11 cellular contexts compared by ENCODE assay signal in genomic region chr3:179812096-179812382, GRCh38.
DNase-seq lines count a peak whose midpoint lies in the region; ATAC-seq and TF ChIP-seq lines count a peak whose summit lies in the region.
"Had no signal": no experiment of that assay in that cellular context is flagged by ENCODE, and none has a peak within 500 bp of the region (broad histone marks: within the 10 kb centered on the region; RNA-seq: fewer than 3 reads in every experiment).

No MANE protein-coding gene starts in this region.

- no peaks in the 10 kb centered on the region for H3K9me3 Mint-ChIP-seq in naive thymus-derived CD4-positive, alpha-beta T cell

- TF ChIP-seq CTCF in OCI-LY3 (IDR thresholded peaks at IDR 0.05; ENCODE audit: low read depth, low read length) (no peak), dorsolateral prefrontal cortex (IDR thresholded peaks at IDR 0.05 in 54 of 56, conservative IDR thresholded peaks at IDR 0.05 in 2 of 56; ENCODE audit: low read depth in 1 of 56, partially characterized antibody in 56 of 56) (no peak), osteoblast (IDR thresholded peaks at IDR 0.05; ENCODE audit: extremely low read depth, low read depth, low read length) (no peak)

- no peak overlapping the region for H3K4me3 Mint-ChIP-seq in naive thymus-derived CD4-positive, alpha-beta T cell
- H3K4me3 Mint-ChIP-seq: CD14-positive monocyte had no signal

- in situ Hi-C loops in GM23248 (cut with MboI), result no loop called here

- H3K36me3 Mint-ChIP-seq in naive thymus-derived CD4-positive, alpha-beta T cell, result no peaks in the 10 kb centered on the region
- H3K36me3 Mint-ChIP-seq: CD14-positive monocyte had no signal

- no peak for ATAC-seq in naive thymus-derived CD4-positive, alpha-beta T cell
- ATAC-seq in HG03159 (IDR thresholded peaks at IDR 0.05; ENCODE audit: unreplicated experiment), result no peak

- intact Hi-C loops in dorsolateral prefrontal cortex (cut with DNase I), result loop anchor here (5.0 to 10.0 kb wide), 2 partner anchors 110 to 213 kb away; no protein-coding TSS in a partner anchor
- intact Hi-C loops in naive thymus-derived CD4-positive, alpha-beta T cell (cut with micrococcal nuclease), result no loop called here

- no peaks in the 10 kb centered on the region for H3K27me3 ChIP-seq in GM23248 (replicated peaks; ENCODE audit: insufficient read depth)
- no peaks in the 10 kb centered on the region for H3K27me3 ChIP-seq in OCI-LY3 (ENCODE audit: low read depth, low read length)
- no peaks in the 10 kb centered on the region for H3K27me3 ChIP-seq in dorsolateral prefrontal cortex
- H3K27me3 ChIP-seq in osteoblast (ENCODE audit: insufficient read depth, low read length), result no peaks in the 10 kb centered on the region
- H3K27me3 ChIP-seq in naive thymus-derived CD4-positive, alpha-beta T cell (ENCODE audit: control insufficient read depth in 2 of 2, insufficient read depth in 2 of 2, low read length in 2 of 2), result no peaks in the 10 kb centered on the region
- H3K27me3 ChIP-seq: SJCRH30 had no signal

- peaks cover 0 to 5% (median 0%) of the 10 kb centered on the region in 5 donors for H3K27me3 Mint-ChIP-seq in naive thymus-derived CD4-positive, alpha-beta T cell

- H3K27ac Mint-ChIP-seq in naive thymus-derived CD4-positive, alpha-beta T cell, result no peak overlapping the region
- H3K27ac Mint-ChIP-seq: CD14-positive monocyte had no signal

- H3F3A ChIP-seq in GM23248 (ENCODE audit: insufficient read depth), result peaks cover 21% of the 10 kb centered on the region

- POLR2A ChIA-PET in naive thymus-derived CD4-positive, alpha-beta T cell (lab: Charles Lee), result no interaction called here

- H3K27ac ChIP-seq in GM23248 (peak overlapping the region; percentile 95), OCI-LY3 (ENCODE audit: low read length) (no peak overlapping the region), dorsolateral prefrontal cortex (peak overlapping the region in 46 of 59 donors; percentile 1 to 79 (median 42)), osteoblast (ENCODE audit: low read depth, low read length) (peak overlapping the region; percentile 88)
- no peak overlapping the region for H3K27ac ChIP-seq in naive thymus-derived CD4-positive, alpha-beta T cell (ENCODE audit: low read depth, low read length)
- H3K27ac ChIP-seq: SJCRH30 had no signal

- no peaks in the 10 kb centered on the region for H3K9me2 ChIP-seq in GM23248 (ENCODE audit: insufficient read depth)

- WGBS in GM23248 (ENCODE audit: low coverage in 1 of 2, low lambda C conversion rate in 2 of 2, missing lambda C conversion rate in 2 of 2), 2 experiments, result 77 to 85% methylated on average over 3 of the region's 3 CpGs

- H2AFZ ChIP-seq in GM23248, result peak overlapping the region; percentile 88
- 0 out of 2 replicates have a peak overlapping the region, but pooled peaks have one; percentile 96 for H2AFZ ChIP-seq in OCI-LY3 (ENCODE audit: low read depth, low read length)
- peak overlapping the region; percentile 82 for H2AFZ ChIP-seq in osteoblast (ENCODE audit: low read length)

- no peaks in the 10 kb centered on the region for H3K36me3 ChIP-seq in GM23248 (ENCODE audit: low read depth)
- no peaks in the 10 kb centered on the region for H3K36me3 ChIP-seq in OCI-LY3 (replicated peaks; ENCODE audit: low read depth, low read length)
- no peaks in the 10 kb centered on the region for H3K36me3 ChIP-seq in osteoblast (ENCODE audit: insufficient read depth, low read length)
- no peaks in the 10 kb centered on the region for H3K36me3 ChIP-seq in naive thymus-derived CD4-positive, alpha-beta T cell (ENCODE audit: control insufficient read depth in 2 of 3, insufficient read depth in 3 of 3, low read length in 3 of 3)
- H3K36me3 ChIP-seq: HAP-1, SJCRH30 had no signal

- peaks cover 0 to 6% (median 0%) of the 10 kb centered on the region in 7 donors for H3K4me1 Mint-ChIP-seq in naive thymus-derived CD4-positive, alpha-beta T cell

- H3K4me1 ChIP-seq in GM23248 (ENCODE audit: insufficient read depth) (peaks cover 17% of the 10 kb centered on the region; the same call in 1 of the 2 replicates), OCI-LY3 (ENCODE audit: low read length) (peaks cover 8% of the 10 kb centered on the region), osteoblast (ENCODE audit: insufficient read depth, low read length) (peaks cover 16% of the 10 kb centered on the region)
- no peaks in the 10 kb centered on the region for H3K4me1 ChIP-seq in naive thymus-derived CD4-positive, alpha-beta T cell (ENCODE audit: control insufficient read depth in 2 of 2, insufficient read depth in 2 of 2, low read length in 2 of 2)
- H3K4me1 ChIP-seq: HAP-1, SJCRH30 had no signal

- DNase-seq in GM23248, result no peak
- DNase-seq in dorsolateral prefrontal cortex, result no peak
- DNase-seq in osteoblast (ENCODE audit: insufficient read length, low spot score, missing footprints), result no peak
- no peak for DNase-seq in DMS 273 treated with DMSO at 0.1 percent for 48 hours (lab: John Stamatoyannopoulos, UW)
- DNase-seq in SHP77 treated with DMSO at 0.1 percent for 48 hours (lab: John Stamatoyannopoulos, UW), result no peak
- DNase-seq in naive thymus-derived CD4-positive, alpha-beta T cell, result no peak

- H4K20me1 ChIP-seq in GM23248 (ENCODE audit: insufficient read depth), result no peaks in the 10 kb centered on the region
- H4K20me1 ChIP-seq in OCI-LY3 (ENCODE audit: insufficient read depth, low read length), result no peaks in the 10 kb centered on the region
- no peaks in the 10 kb centered on the region for H4K20me1 ChIP-seq in osteoblast (ENCODE audit: insufficient read depth, low read length)

- CTCF ChIA-PET in naive thymus-derived CD4-positive, alpha-beta T cell (lab: Charles Lee), result no interaction called here

- H3K9me3 ChIP-seq in GM23248 (ENCODE audit: low read depth) (no peaks in the 10 kb centered on the region), OCI-LY3 (ENCODE audit: insufficient read depth, low read length) (no peaks in the 10 kb centered on the region), osteoblast (ENCODE audit: low read depth, low read length) (no peaks in the 10 kb centered on the region)
- no peaks in the 10 kb centered on the region for H3K9me3 ChIP-seq in naive thymus-derived CD4-positive, alpha-beta T cell (ENCODE audit: control insufficient read depth in 2 of 3, low read length in 3 of 3)
- H3K9me3 ChIP-seq: HAP-1, SJCRH30 had no signal

- H3K9ac ChIP-seq in GM23248 (peak overlapping the region; percentile 79), OCI-LY3 (ENCODE audit: low read length) (0 out of 2 replicates have a peak overlapping the region, but pooled peaks have one; percentile 11)

- H3K4me3 ChIP-seq in GM23248, result peak overlapping the region; percentile 55
- H3K4me3 ChIP-seq in OCI-LY3 (ENCODE audit: low read length), result peak overlapping the region; percentile 66
- H3K4me3 ChIP-seq in dorsolateral prefrontal cortex, result no peak overlapping the region
- peak overlapping the region; percentile 23 for H3K4me3 ChIP-seq in osteoblast (ENCODE audit: insufficient read depth, low read length)
- no peak overlapping the region for H3K4me3 ChIP-seq in naive thymus-derived CD4-positive, alpha-beta T cell (ENCODE audit: low read length)
- H3K4me3 ChIP-seq: HAP-1, SJCRH30 had no signal

- H3K79me2 ChIP-seq in GM23248 (ENCODE audit: insufficient read depth), result no peaks in the 10 kb centered on the region
- H3K79me2 ChIP-seq in OCI-LY3 (ENCODE audit: low read length), result no peaks in the 10 kb centered on the region
- H3K79me2 ChIP-seq in osteoblast (ENCODE audit: insufficient read depth, low read length), result no peaks in the 10 kb centered on the region

- H3K4me2 ChIP-seq in GM23248 (ENCODE audit: unreplicated experiment) (peak overlapping the region; percentile 68), OCI-LY3 (ENCODE audit: low read length) (peak overlapping the region; percentile 88), osteoblast (ENCODE audit: insufficient read depth, low read length) (peak overlapping the region; percentile 77)

Comparison
In these comparisons a context has a peak if more than half of its experiments do, and no peak if none do; other contexts are left out.
1. H3K27ac ChIP-seq: peak in GM23248 (single experiment), dorsolateral prefrontal cortex (46 of 59) and osteoblast (single experiment); none in OCI-LY3 (single experiment) and naive thymus-derived CD4-positive, alpha-beta T cell (single experiment).
2. H3K4me3 ChIP-seq: peak in GM23248 (single experiment), OCI-LY3 (single experiment) and osteoblast (single experiment); none in dorsolateral prefrontal cortex (0 of 59) and naive thymus-derived CD4-positive, alpha-beta T cell (single experiment).
3. intact Hi-C loops: an anchor here in dorsolateral prefrontal cortex (5.0 to 10.0 kb wide); none called in naive thymus-derived CD4-positive, alpha-beta T cell.
4. Peak in every context shown above with its lines, with median percentiles within 50 percentile points of each other: H2AFZ ChIP-seq and H3K4me2 ChIP-seq.